In the genomic region with DNA sequence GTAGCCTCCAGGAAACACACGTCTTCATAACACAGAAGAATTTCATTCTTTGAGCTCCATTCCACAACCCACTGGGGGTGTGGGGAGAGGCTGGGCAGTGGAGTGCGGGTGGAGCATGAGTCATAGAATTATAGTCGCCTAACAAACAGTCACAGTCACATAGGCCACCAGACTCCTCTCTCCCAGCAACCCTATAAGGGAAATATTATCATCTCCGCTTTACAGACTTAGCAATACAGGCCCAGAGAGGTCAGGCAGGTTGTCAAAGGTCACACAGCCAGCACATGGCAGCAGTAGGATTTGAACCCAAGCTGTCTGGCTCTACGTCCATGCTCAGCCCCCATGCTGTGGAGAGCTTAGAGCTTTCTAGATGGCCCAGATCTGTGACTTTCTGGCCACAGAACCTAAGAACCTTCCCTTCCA, we compare ENCODE assay signal across 9 cellular contexts. TPM values are rescaled to one million over a fixed set of nuclear protein-coding genes. Genes with fewer than 3 reads are reported as not detected.
A peak's percentile ranks its signal among the peaks of the same experiment; 100 is the strongest.
DNase-seq lines count a peak whose midpoint lies in the region; ATAC-seq and TF ChIP-seq lines count a peak whose summit lies in the region.
"Had no signal": no experiment of that assay in that cellular context is flagged by ENCODE, and none has a peak within 500 bp of the region (broad histone marks: within the 10 kb centered on the region; RNA-seq: fewer than 3 reads in every experiment).

No MANE protein-coding gene starts in this region.

- POLR2A ChIA-PET in Caco-2 (lab: Charles Lee), result interaction anchor here (1.5 kb wide), 1 partner anchor 39 kb away, joined by 7 read pairs; no protein-coding TSS in a partner anchor

- no peak overlapping the region for H3K27ac ChIP-seq in psoas muscle
- H3K27ac ChIP-seq: KMS-11 had no signal

- H3K27me3 Mint-ChIP-seq in Caco-2 (ENCODE audit: insufficient read depth, unreplicated experiment), result no peaks in the 10 kb centered on the region

- H3K9me3 ChIP-seq in Caco-2 (no peaks in the 10 kb centered on the region), psoas muscle (no peaks in the 10 kb centered on the region)

- no TSS peak for BruUV-seq in Caco-2 (replicated peaks; lab: Mats Ljungman, UMichigan)

- H3K27ac Mint-ChIP-seq in Caco-2 (ENCODE audit: unreplicated experiment), result peak overlapping the region; percentile 27

- no peak for DNase-seq in Caco-2
- DNase-seq in NOMO-1 treated with dmso at 0.1 percent for 144 hours (lab: John Stamatoyannopoulos, UW; ENCODE audit: unreplicated experiment), result peak; percentile 69
- peak in 1 of 2 donors; percentile 20 for DNase-seq in psoas muscle
- no peak for DNase-seq in midbrain (lab: John Stamatoyannopoulos, UW)
- no peak for DNase-seq in mucosa of gallbladder (ENCODE audit: low spot score)

- H3K36me3 ChIP-seq in Caco-2 (ENCODE audit: control insufficient read depth, insufficient read depth, low read length), result no peaks in the 10 kb centered on the region
- H3K36me3 ChIP-seq in psoas muscle (ENCODE audit: insufficient read depth in 1 of 2, low read depth in 1 of 2), result no peaks in the 10 kb centered on the region

- TF ChIP-seq CTCF in Caco-2 (IDR thresholded peaks at IDR 0.05; ENCODE audit: insufficient read depth in 1 of 2, low read depth in 1 of 2, low read length in 1 of 2, severe bottlenecking in 1 of 2, unreplicated experiment in 1 of 2), result no peak
- no peak for TF ChIP-seq CTCF in psoas muscle (IDR thresholded peaks at IDR 0.05)

- ATAC-seq in esophagus mucosa (peak; percentile 73), psoas muscle (peak in 3 of 4 donors; percentile 12 to 42 (median 28)), GM21717 (IDR thresholded peaks at IDR 0.05; ENCODE audit: unreplicated experiment) (no peak), HG03039 (IDR thresholded peaks at IDR 0.05; ENCODE audit: unreplicated experiment) (no peak)

- intact Hi-C loops in Caco-2 (cut with micrococcal nuclease; ENCODE audit: unreplicated experiment), result no loop called here
- intact Hi-C loops in psoas muscle (cut with DNase I), result no loop called here

- no peak overlapping the region for H3K4me3 Mint-ChIP-seq in Caco-2 (ENCODE audit: unreplicated experiment)

- WGBS in psoas muscle, 3 donors, result 69 to 85% (median 79%) methylated on average over 5 of the region's 5 CpGs

- no peaks in the 10 kb centered on the region for H3K36me3 Mint-ChIP-seq in Caco-2 (ENCODE audit: insufficient read depth, unreplicated experiment)

- H3K4me1 ChIP-seq in Caco-2 (peaks cover 15% of the 10 kb centered on the region), psoas muscle (no peaks in the 10 kb centered on the region)

- H3K27me3 ChIP-seq in Caco-2 (replicated peaks; ENCODE audit: control insufficient read depth, insufficient read depth, low read length) (no peaks in the 10 kb centered on the region), psoas muscle (ENCODE audit: insufficient read depth in 3 of 3, low read length in 2 of 3) (no peaks in the 10 kb centered on the region)

- H3K9me3 Mint-ChIP-seq in Caco-2 (ENCODE audit: unreplicated experiment), result no peaks in the 10 kb centered on the region

- peaks cover 7% of the 10 kb centered on the region for H3K4me1 Mint-ChIP-seq in Caco-2 (ENCODE audit: low read depth, unreplicated experiment)

- H3K4me3 ChIP-seq in Caco-2 (ENCODE audit: low read depth, low read length) (no peak overlapping the region), psoas muscle (no peak overlapping the region)

- CTCF ChIA-PET in Caco-2 (lab: Charles Lee), result interaction anchor here (1.4 kb wide), 1 partner anchor 65 kb away, joined by 3 read pairs; no protein-coding TSS in a partner anchor

RNA-seq across cellular contexts. Expression of a gene that starts 10.6 kb away (rescaled TPM):
- total RNA-seq in Caco-2 (2022), result 47.9 and 60.9 TPM in 2 replicates
- total RNA-seq in esophagus mucosa, result 36.9 TPM
- 10 to 100 TPM in 3 of 4 donors, 1 to 10 TPM in 1; 8.5 to 60.2 (median 18.5) TPM for total RNA-seq in psoas muscle
- polyA plus RNA-seq in psoas muscle, result 10 to 100 TPM in 2 of 3 donors, 1 to 10 TPM in 1; 5.0 to 33.1 (median 21.5) TPM
- total RNA-seq in mucosa of gallbladder, result 121 TPM

Comparison
In these comparisons a context has a peak if more than half of its experiments do, and no peak if none do; other contexts are left out.
1. ATAC-seq: peak in esophagus mucosa (single experiment) and psoas muscle (3 of 4); none in GM21717 (single experiment) and HG03039 (single experiment).